13 cellular contexts compared by ENCODE assay signal in genomic region chr16:78749745-78750268, GRCh38.
DNase-seq lines count a peak whose midpoint lies in the region; ATAC-seq and TF ChIP-seq lines count a peak whose summit lies in the region.
"Had no signal": no experiment of that assay in that cellular context is flagged by ENCODE, and none has a peak within 500 bp of the region (broad histone marks: within the 10 kb centered on the region; RNA-seq: fewer than 3 reads in every experiment).

No MANE protein-coding gene starts in this region.

- no peaks in the 10 kb centered on the region for H3K9me3 ChIP-seq in CD8-positive, alpha-beta T cell (ENCODE audit: low read length)
- no peaks in the 10 kb centered on the region for H3K9me3 ChIP-seq in T-helper 17 cell (ENCODE audit: control insufficient read depth, low read length, poor library complexity, severe bottlenecking)
- H3K9me3 ChIP-seq in neuronal stem cell (replicated peaks in 1 of 2; ENCODE audit: control insufficient read depth in 2 of 2, insufficient read depth in 1 of 2, low read depth in 1 of 2, low read length in 2 of 2): no peaks in the 10 kb centered on the region

- no peak overlapping the region for H3K23ac ChIP-seq in neuronal stem cell (ENCODE audit: low read depth, low read length, poor library complexity)

- no peak overlapping the region for H2BK12ac ChIP-seq in neuronal stem cell (ENCODE audit: low read length)

- no peak overlapping the region for H4K91ac ChIP-seq in neuronal stem cell (ENCODE audit: low read depth, low read length, poor library complexity)

- intact Hi-C loops in CD8-positive, alpha-beta T cell (cut with DNase I, micrococcal nuclease): loop anchor here in 1 of 2 experiments (10.0 kb wide), 1 partner anchor 855 kb away; the partner anchor contains the start of gene MAF

- H3K27ac Mint-ChIP-seq in CD8-positive, alpha-beta T cell: peak overlapping the region; percentile 93
- H3K27ac Mint-ChIP-seq in T-helper 17 cell: peak overlapping the region; percentile 83

- POLR2A ChIA-PET in CD8-positive, alpha-beta T cell (lab: Charles Lee): no interaction called here

- H3K27me3 ChIP-seq in CD8-positive, alpha-beta T cell (ENCODE audit: insufficient read depth, low read length): no peaks in the 10 kb centered on the region
- H3K27me3 ChIP-seq in neuronal stem cell (ENCODE audit: control insufficient read depth in 3 of 3, insufficient read depth in 3 of 3, low read depth in 1 of 3, low read length in 3 of 3): no peaks in the 10 kb centered on the region

- peaks cover 43% of the 10 kb centered on the region for H3K4me1 Mint-ChIP-seq in CD8-positive, alpha-beta T cell (ENCODE audit: low read depth)
- peaks cover 18% of the 10 kb centered on the region for H3K4me1 Mint-ChIP-seq in T-helper 17 cell

- CTCF ChIA-PET in CD8-positive, alpha-beta T cell (lab: Charles Lee): interaction anchor here (1.0 to 1.9 kb wide), 2 partner anchors 21 to 44 kb away, joined by 3 to 8 read pairs; no protein-coding TSS in a partner anchor

- WGBS in neuronal stem cell (ENCODE audit: extremely low coverage in 2 of 2, insufficient read length in 2 of 2, insufficient replicate concordance in 1 of 2), 2 donors: no CpG with 5 or more reads among the region's 4 CpGs

- no peaks in the 10 kb centered on the region for H3K36me3 Mint-ChIP-seq in CD8-positive, alpha-beta T cell
- no peaks in the 10 kb centered on the region for H3K36me3 Mint-ChIP-seq in T-helper 17 cell (ENCODE audit: low read depth)

- H2AFZ ChIP-seq in neuronal stem cell (ENCODE audit: low read length): no peak overlapping the region

- peak; percentile 72 for ATAC-seq in CD8-positive, alpha-beta T cell
- ATAC-seq in GM19328 (IDR thresholded peaks at IDR 0.05; ENCODE audit: unreplicated experiment): peak; percentile 81
- peak; percentile 60 for ATAC-seq in HG02943 (IDR thresholded peaks at IDR 0.05; ENCODE audit: low read depth, unreplicated experiment)
- ATAC-seq in T-helper 17 cell: peak; percentile 54
- ATAC-seq: left cardiac atrium had no signal

- no peak for DNase-seq in CD8-positive, alpha-beta T cell
- DNase-seq in T-helper 17 cell (no peak), neuronal stem cell (ENCODE audit: low spot score) (no peak), NCI-H526 treated with DMSO at 0.1 percent for 48 hours (lab: John Stamatoyannopoulos, UW) (no peak), NAMALWA (ENCODE audit: low spot score) (no peak), NCI-H2196 (lab: John Stamatoyannopoulos, UW; ENCODE audit: unreplicated experiment) (no peak)
- DNase-seq: C1 segment of cervical spinal cord, erythroblast, GOT3, Karpas-422, left cardiac atrium had no signal

- no peak overlapping the region for H2BK5ac ChIP-seq in neuronal stem cell (ENCODE audit: low read length)

- H2BK120ac ChIP-seq in neuronal stem cell (ENCODE audit: low read depth, low read length): no peak overlapping the region

- H4K8ac ChIP-seq in neuronal stem cell (ENCODE audit: low read depth, low read length): no peak overlapping the region

- H3K9me3 Mint-ChIP-seq in CD8-positive, alpha-beta T cell: peaks cover 3% of the 10 kb centered on the region

- no peaks in the 10 kb centered on the region for H3K27me3 Mint-ChIP-seq in CD8-positive, alpha-beta T cell (ENCODE audit: low read depth)
- H3K27me3 Mint-ChIP-seq in T-helper 17 cell: no peaks in the 10 kb centered on the region

- H3K4ac ChIP-seq in neuronal stem cell (ENCODE audit: low read length): no peak overlapping the region

- H3K9ac ChIP-seq in neuronal stem cell (ENCODE audit: low read depth, low read length, poor library complexity): no peak overlapping the region

- no peak overlapping the region for H2AK5ac ChIP-seq in neuronal stem cell (ENCODE audit: low read depth, low read length)

- no peak overlapping the region for H3K18ac ChIP-seq in neuronal stem cell (ENCODE audit: low read length)

- TF ChIP-seq CTCF in CD8-positive, alpha-beta T cell (IDR thresholded peaks at IDR 0.05): no peak

- no peak overlapping the region for H3K4me2 ChIP-seq in neuronal stem cell (ENCODE audit: insufficient read depth, low read length, poor library complexity, severe bottlenecking)

- peak overlapping the region; percentile 69 for H3K4me3 Mint-ChIP-seq in CD8-positive, alpha-beta T cell
- peak overlapping the region; percentile 69 for H3K4me3 Mint-ChIP-seq in T-helper 17 cell

- H3K27ac ChIP-seq in CD8-positive, alpha-beta T cell (ENCODE audit: low read depth, low read length): no peak overlapping the region
- H3K27ac ChIP-seq in neuronal stem cell (replicated peaks; ENCODE audit: low read length): no peak overlapping the region

- H2BK15ac ChIP-seq in neuronal stem cell (ENCODE audit: low read length): no peak overlapping the region

- H3K4me1 ChIP-seq in CD8-positive, alpha-beta T cell (ENCODE audit: insufficient read depth, low read length): peaks cover 26% of the 10 kb centered on the region
- H3K4me1 ChIP-seq in neuronal stem cell (ENCODE audit: control insufficient read depth in 2 of 2, insufficient read depth in 1 of 2, low read depth in 1 of 2, low read length in 2 of 2): peaks cover 2 to 8% of the 10 kb centered on the region in 2 donors

- no peaks in the 10 kb centered on the region for H3K79me1 ChIP-seq in neuronal stem cell (ENCODE audit: low read depth, low read length)

- no peak overlapping the region for H3K4me3 ChIP-seq in CD8-positive, alpha-beta T cell (ENCODE audit: low read depth, low read length)
- no peak overlapping the region for H3K4me3 ChIP-seq in neuronal stem cell (ENCODE audit: low read length in 2 of 2)

- H3K14ac ChIP-seq in neuronal stem cell (ENCODE audit: low read length): no peak overlapping the region

- no peaks in the 10 kb centered on the region for H3K36me3 ChIP-seq in CD8-positive, alpha-beta T cell (ENCODE audit: insufficient read depth, low read length)
- no peaks in the 10 kb centered on the region for H3K36me3 ChIP-seq in neuronal stem cell (replicated peaks in 1 of 2; ENCODE audit: control insufficient read depth in 2 of 2, insufficient read depth in 2 of 2, low read length in 2 of 2)
